In genomic region chr12:6958609-6959375, GRCh38 we compare ENCODE assay signal across 10 cellular contexts. TPM values are rescaled to one million over a fixed set of nuclear protein-coding genes. Genes with fewer than 3 reads are reported as not detected.
DNase-seq lines count a peak whose midpoint lies in the region; ATAC-seq and TF ChIP-seq lines count a peak whose summit lies in the region.
"Had no signal": no experiment of that assay in that cellular context is flagged by ENCODE, and none has a peak within 500 bp of the region (broad histone marks: within the 10 kb centered on the region; RNA-seq: fewer than 3 reads in every experiment).

No MANE protein-coding gene starts in this region.

- H3K4me3 ChIP-seq in breast epithelium (no peak overlapping the region), esophagus muscularis mucosa (peak overlapping the region in 1 of 4 donors; percentile 5)
- H3K4me3 ChIP-seq: A549 had no signal

- H3K36me3 Mint-ChIP-seq in MCF 10A (ENCODE audit: insufficient read depth, unreplicated experiment): peaks cover 13% of the 10 kb centered on the region
- H3K36me3 Mint-ChIP-seq in activated CD4-positive, alpha-beta T cell treated with anti-CD3 and anti-CD28 coated beads, Interleukin-2, amount 10 ng/mL, durations not matched to agents 24 days and 14 days (ENCODE audit: low read depth): peaks cover 72% of the 10 kb centered on the region
- peaks cover 96% of the 10 kb centered on the region for H3K36me3 Mint-ChIP-seq in stimulated activated effector memory CD8-positive, alpha-beta T cell treated with anti-CD3 and anti-CD28 coated beads, Interleukin-12 subunit alpha, Interleukin-12 subunit beta, amount 100 ng/mL, for 72 hours

- H3K9me3 Mint-ChIP-seq in MCF 10A (ENCODE audit: unreplicated experiment): no peaks in the 10 kb centered on the region
- H3K9me3 Mint-ChIP-seq in activated CD4-positive, alpha-beta T cell treated with anti-CD3 and anti-CD28 coated beads, Interleukin-2, amount 10 ng/mL, durations not matched to agents 24 days and 14 days: no peaks in the 10 kb centered on the region
- no peaks in the 10 kb centered on the region for H3K9me3 Mint-ChIP-seq in stimulated activated effector memory CD8-positive, alpha-beta T cell treated with anti-CD3 and anti-CD28 coated beads, Interleukin-12 subunit alpha, Interleukin-12 subunit beta, amount 100 ng/mL, for 72 hours

- CTCF ChIA-PET in MCF 10A (lab: Yijun Ruan, JAX): interaction anchor here (0.6 to 6.4 kb wide), 5 partner anchors 13 to 155 kb away, joined by 3 to 160 read pairs (median 3); partner anchors contain the start of genes C12orf57 and RNU7-1

- no peak for TF ChIP-seq POLR2A in breast epithelium (IDR thresholded peaks at IDR 0.05)
- no peak for TF ChIP-seq POLR2A in esophagus muscularis mucosa (IDR thresholded peaks at IDR 0.05; ENCODE audit: low read depth)

- peak; percentile 38 for ATAC-seq in HG03521 (IDR thresholded peaks at IDR 0.05; ENCODE audit: unreplicated experiment)
- ATAC-seq in stimulated activated effector memory CD8-positive, alpha-beta T cell treated with anti-CD3 and anti-CD28 coated beads, Interleukin-12 subunit alpha, Interleukin-12 subunit beta, amount 100 ng/mL, for 72 hours: peak; percentile 62
- ATAC-seq: A549 had no signal

- TF ChIP-seq EP300 in esophagus muscularis mucosa (IDR thresholded peaks at IDR 0.05): no peak

- H3K27ac ChIP-seq in breast epithelium: peak overlapping the region; percentile 65 to 98
- H3K27ac ChIP-seq in esophagus muscularis mucosa (replicated peaks in 1 of 4): peak overlapping the region; percentile 34 to 57 (median 42)
- H3K27ac ChIP-seq: A549 had no signal

- H3K27me3 Mint-ChIP-seq in MCF 10A (ENCODE audit: insufficient read depth, unreplicated experiment): no peaks in the 10 kb centered on the region
- no peaks in the 10 kb centered on the region for H3K27me3 Mint-ChIP-seq in activated CD4-positive, alpha-beta T cell treated with anti-CD3 and anti-CD28 coated beads, Interleukin-2, amount 10 ng/mL, durations not matched to agents 24 days and 14 days

- DNase-seq in breast epithelium (ENCODE audit: low spot score in 2 of 2) (no peak), MCF 10A (ENCODE audit: unreplicated experiment) (no peak), esophagus muscularis mucosa (ENCODE audit: extremely low spot score) (no peak), HK-2 (ENCODE audit: unreplicated experiment) (no peak), NCI-H345 (lab: John Stamatoyannopoulos, UW) (no peak)
- DNase-seq in activated CD4-positive, alpha-beta T cell treated with anti-CD3 and anti-CD28 coated beads, Interleukin-2, amount 10 ng/mL, durations not matched to agents 24 days and 14 days: peak; percentile 92
- peak; percentile 53 to 85 for DNase-seq in stimulated activated effector memory CD8-positive, alpha-beta T cell treated with anti-CD3 and anti-CD28 coated beads, Interleukin-12 subunit alpha, Interleukin-12 subunit beta, amount 100 ng/mL, for 72 hours (ENCODE audit: low spot score in 2 of 2)

- H3K4me1 ChIP-seq in breast epithelium: peaks cover 4 to 6% of the 10 kb centered on the region in 2 donors
- H3K4me1 ChIP-seq in esophagus muscularis mucosa: peaks cover 40 to 54% (median 47%) of the 10 kb centered on the region in 4 donors

- peaks cover 29% of the 10 kb centered on the region for H3K4me1 Mint-ChIP-seq in MCF 10A (ENCODE audit: insufficient read depth, unreplicated experiment)
- H3K4me1 Mint-ChIP-seq in activated CD4-positive, alpha-beta T cell treated with anti-CD3 and anti-CD28 coated beads, Interleukin-2, amount 10 ng/mL, durations not matched to agents 24 days and 14 days: peaks cover 75% of the 10 kb centered on the region
- peaks cover 92% of the 10 kb centered on the region for H3K4me1 Mint-ChIP-seq in stimulated activated effector memory CD8-positive, alpha-beta T cell treated with anti-CD3 and anti-CD28 coated beads, Interleukin-12 subunit alpha, Interleukin-12 subunit beta, amount 100 ng/mL, for 72 hours

- no peak overlapping the region for H3K27ac Mint-ChIP-seq in MCF 10A (ENCODE audit: low read depth, unreplicated experiment)
- peak overlapping the region; percentile 98 for H3K27ac Mint-ChIP-seq in activated CD4-positive, alpha-beta T cell treated with anti-CD3 and anti-CD28 coated beads, Interleukin-2, amount 10 ng/mL, durations not matched to agents 24 days and 14 days
- peak overlapping the region; percentile 99 for H3K27ac Mint-ChIP-seq in stimulated activated effector memory CD8-positive, alpha-beta T cell treated with anti-CD3 and anti-CD28 coated beads, Interleukin-12 subunit alpha, Interleukin-12 subunit beta, amount 100 ng/mL, for 72 hours

- H3K36me3 ChIP-seq in breast epithelium (no peaks in the 10 kb centered on the region), esophagus muscularis mucosa (no peaks in the 10 kb centered on the region)

- TF ChIP-seq CTCF in breast epithelium (IDR thresholded peaks at IDR 0.05) (no peak), MCF 10A (IDR thresholded peaks at IDR 0.05; ENCODE audit: unreplicated experiment) (no peak), esophagus muscularis mucosa (IDR thresholded peaks at IDR 0.05) (no peak)

- no peaks in the 10 kb centered on the region for H3K9me3 ChIP-seq in breast epithelium
- H3K9me3 ChIP-seq in esophagus muscularis mucosa: no peaks in the 10 kb centered on the region
- H3K9me3 ChIP-seq: A549 had no signal

- no peaks in the 10 kb centered on the region for H3K27me3 ChIP-seq in breast epithelium
- H3K27me3 ChIP-seq in esophagus muscularis mucosa: no peaks in the 10 kb centered on the region

- 71% methylated on average over 20 of the region's 20 CpGs for WGBS in esophagus muscularis mucosa

- no peak overlapping the region for H3K4me3 Mint-ChIP-seq in MCF 10A (ENCODE audit: unreplicated experiment)
- peak overlapping the region; percentile 90 for H3K4me3 Mint-ChIP-seq in activated CD4-positive, alpha-beta T cell treated with anti-CD3 and anti-CD28 coated beads, Interleukin-2, amount 10 ng/mL, durations not matched to agents 24 days and 14 days
- H3K4me3 Mint-ChIP-seq in stimulated activated effector memory CD8-positive, alpha-beta T cell treated with anti-CD3 and anti-CD28 coated beads, Interleukin-12 subunit alpha, Interleukin-12 subunit beta, amount 100 ng/mL, for 72 hours: peak overlapping the region; percentile 80

- no TSS peak for BruUV-seq in MCF 10A (replicated peaks; lab: Mats Ljungman, UMichigan)

- intact Hi-C loops in breast epithelium (cut with DNase I; ENCODE audit: low total_unique reads) (no loop called here), MCF 10A (cut with micrococcal nuclease) (no loop called here), esophagus muscularis mucosa (cut with DNase I) (no loop called here)
- intact Hi-C loops in activated CD4-positive, alpha-beta T cell treated with anti-CD3 and anti-CD28 coated beads, Interleukin-2, amount 10 ng/mL, durations not matched to agents 24 days and 14 days (cut with micrococcal nuclease): no loop called here

- POLR2A ChIA-PET in MCF 10A (lab: Yijun Ruan, JAX): interaction anchor here (0.6 to 1.5 kb wide), 2 partner anchors 12 to 14 kb away, joined by 3 to 6 read pairs; partner anchors contain the start of genes C12orf57 and RNU7-1

RNA-seq across cellular contexts. Expression of gene PTPN6, which starts 7.6 kb away (rescaled TPM):
- total RNA-seq in breast epithelium: 10 to 100 TPM; 14.7 to 28.0 (median 20.3) TPM
- total RNA-seq in MCF 10A (2022): 10.3 and 13.2 TPM in 2 replicates
- total RNA-seq in activated CD4-positive, alpha-beta T cell treated with anti-CD3 and anti-CD28 coated beads, Interleukin-2, amount 10 ng/mL, durations not matched to agents 24 days and 14 days: 349 and 355 TPM in 2 replicates
- total RNA-seq in esophagus muscularis mucosa: 10 to 100 TPM in 3 of 4 donors, 1 to 10 TPM in 1; 9.1 to 16.9 (median 13.3) TPM

RNA-seq across cellular contexts. Expression of gene PHB2, which starts 11.7 kb away (rescaled TPM):
- total RNA-seq in breast epithelium (100 to 1,000 TPM; 194 to 237 (median 221) TPM), MCF 10A (2022) (249 and 305 TPM in 2 replicates), esophagus muscularis mucosa (100 to 1,000 TPM; 194 to 265 (median 233) TPM)
- total RNA-seq in activated CD4-positive, alpha-beta T cell treated with anti-CD3 and anti-CD28 coated beads, Interleukin-2, amount 10 ng/mL, durations not matched to agents 24 days and 14 days: 474 and 487 TPM in 2 replicates

RNA-seq across cellular contexts. Expression of gene EMG1, which starts 11.9 kb away (rescaled TPM):
- total RNA-seq in breast epithelium (10 to 100 TPM; 29.6 to 52.0 (median 49.5) TPM), MCF 10A (2022) (66.5 and 93.8 TPM in 2 replicates), esophagus muscularis mucosa (10 to 100 TPM; 20.8 to 35.1 (median 26.3) TPM)
- 129 and 131 TPM in 2 replicates for total RNA-seq in activated CD4-positive, alpha-beta T cell treated with anti-CD3 and anti-CD28 coated beads, Interleukin-2, amount 10 ng/mL, durations not matched to agents 24 days and 14 days

RNA-seq across cellular contexts. Expression of gene C12orf57, which starts 15.0 kb away (rescaled TPM):
- total RNA-seq in breast epithelium: 100 to 1,000 TPM; 515 to 824 (median 547) TPM
- total RNA-seq in MCF 10A (2022): 176 and 196 TPM in 2 replicates
- 168 and 174 TPM in 2 replicates for total RNA-seq in activated CD4-positive, alpha-beta T cell treated with anti-CD3 and anti-CD28 coated beads, Interleukin-2, amount 10 ng/mL, durations not matched to agents 24 days and 14 days
- total RNA-seq in esophagus muscularis mucosa: 100 to 1,000 TPM; 307 to 437 (median 325) TPM

RNA-seq across cellular contexts. Expression of gene RNU7-1, which starts 15.2 kb away (rescaled TPM):
- total RNA-seq in breast epithelium (not detected), MCF 10A (2022) (not detected in 2 replicates), esophagus muscularis mucosa (not detected)
- total RNA-seq in activated CD4-positive, alpha-beta T cell treated with anti-CD3 and anti-CD28 coated beads, Interleukin-2, amount 10 ng/mL, durations not matched to agents 24 days and 14 days: not detected in 2 replicates
- total RNA-seq: activated CD8-positive, alpha-beta memory T cell treated with anti-CD3 and anti-CD28 coated beads for 36 hours had no signal

Comparison
In these comparisons a context has a peak if more than half of its experiments do, and no peak if none do; other contexts are left out.
1. DNase-seq: peak in activated CD4-positive, alpha-beta T cell treated with anti-CD3 and anti-CD28 coated beads, Interleukin-2, amount 10 ng/mL, durations not matched to agents 24 days and 14 days (single experiment) and stimulated activated effector memory CD8-positive, alpha-beta T cell treated with anti-CD3 and anti-CD28 coated beads, Interleukin-12 subunit alpha, Interleukin-12 subunit beta, amount 100 ng/mL, for 72 hours (2 of 2); none in breast epithelium (0 of 2), MCF 10A (single experiment), esophagus muscularis mucosa (single experiment), HK-2 (single experiment) and NCI-H345 (single experiment).
2. RNA of gene PTPN6, which starts 7.6 kb away (total RNA-seq): 349 to 355 TPM in activated CD4-positive, alpha-beta T cell treated with anti-CD3 and anti-CD28 coated beads, Interleukin-2, amount 10 ng/mL, durations not matched to agents 24 days and 14 days; 14.7 to 28.0 TPM in breast epithelium, 9.1 to 16.9 TPM in esophagus muscularis mucosa and 10.3 to 13.2 TPM in MCF 10A; every median in the first group is over 10 times any median in the second.